29 cellular contexts compared by ENCODE assay signal in the genomic region with DNA sequence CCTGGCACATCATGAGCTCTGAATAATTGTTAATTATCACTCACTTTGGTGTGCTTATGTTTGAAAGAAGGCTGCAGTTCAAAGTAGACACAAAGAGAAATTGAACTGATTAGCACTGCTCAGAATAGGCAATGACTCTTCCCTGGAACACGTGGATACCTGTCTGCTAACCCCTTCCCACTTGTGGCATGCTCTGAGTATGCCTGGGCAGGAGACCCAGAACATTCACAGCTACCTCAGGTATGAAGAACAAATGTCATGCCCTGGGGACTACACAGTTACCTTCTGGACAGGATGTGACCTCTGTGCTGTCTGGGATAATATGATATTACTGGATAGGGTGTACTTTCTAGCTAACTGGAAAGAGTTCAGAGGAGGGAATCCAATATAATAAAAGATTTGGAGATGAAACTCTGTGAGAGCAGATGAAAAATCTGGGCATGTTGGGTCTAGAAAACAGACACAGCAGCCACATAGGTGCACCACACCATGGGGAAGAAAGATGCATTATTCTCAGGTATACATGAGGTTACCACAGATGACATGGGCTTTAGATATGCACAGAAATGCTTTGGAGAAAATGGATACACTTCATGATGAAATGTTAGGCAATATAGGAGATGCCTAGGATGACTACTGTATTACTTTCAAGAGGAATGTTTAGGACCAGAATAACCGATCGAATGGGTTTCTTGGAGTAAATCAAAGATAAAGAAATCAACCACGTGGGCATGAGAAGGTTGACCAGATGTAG.
DNase-seq lines count a peak whose midpoint lies in the region; ATAC-seq and TF ChIP-seq lines count a peak whose summit lies in the region.
"Had no signal": no experiment of that assay in that cellular context is flagged by ENCODE, and none has a peak within 500 bp of the region (broad histone marks: within the 10 kb centered on the region; RNA-seq: fewer than 3 reads in every experiment).

No MANE protein-coding gene starts in this region.

- H3K4me1 ChIP-seq in HEK293 (ENCODE audit: control insufficient read depth, insufficient read depth, low read length) (no peaks in the 10 kb centered on the region), adipocyte (ENCODE audit: control insufficient read depth, insufficient read depth, low read length) (peaks cover under 1% of the 10 kb centered on the region), mucosa of descending colon (ENCODE audit: low read depth) (no peaks in the 10 kb centered on the region)
- H3K4me1 ChIP-seq: A549, right atrium auricular region, SJCRH30 had no signal

- no peak overlapping the region for H3K27ac Mint-ChIP-seq in osteocyte (ENCODE audit: unreplicated experiment)
- H3K27ac Mint-ChIP-seq: activated B cell treated with CpG ODN at 0.5 μM for 24 hours; CD4-positive, alpha-beta T cell had no signal

- no peaks in the 10 kb centered on the region for H3K36me3 Mint-ChIP-seq in osteocyte (ENCODE audit: unreplicated experiment)
- H3K36me3 Mint-ChIP-seq: naive B cell had no signal

- peak; percentile 55 for DNase-seq in AG10803 (ENCODE audit: low read depth)
- DNase-seq in adipocyte (ENCODE audit: low read depth), result peak; percentile 39
- peak; percentile 43 for DNase-seq in fibroblast of peridontal ligament (ENCODE audit: extremely low read depth)
- no peak for DNase-seq in NCI-H1436 treated with DMSO at 0.1 percent for 48 hours (lab: John Stamatoyannopoulos, UW)
- DNase-seq in osteocyte (ENCODE audit: extremely low spot score, unreplicated experiment), result no peak
- no peak for DNase-seq in amniotic stem cell (lab: John Stamatoyannopoulos, UW)
- DNase-seq in mucosa of descending colon, result no peak
- DNase-seq: activated B cell treated with CpG ODN at 0.5 μM for 24 hours; activated CD4-positive, alpha-beta T cell treated with anti-CD3 and anti-CD28 coated beads, Interleukin-2, amount 50 U/mL, for 1 hour; activated effector memory CD4-positive, alpha-beta T cell treated with anti-CD3 and anti-CD28 coated beads, Interleukin-2, amount 50 U/mL, for 16 hours; activated T-cell treated with anti-CD3 and anti-CD28 coated beads, Interleukin-2, amount 50 U/mL, for 1 hour; CD4-positive, alpha-beta T cell; central memory CD4-positive, alpha-beta T cell; DND-41; Kasumi-1; kidney; left ventricle myocardium superior; MV-4-11; naive B cell; NCI-H1436; NCI-H748 treated with DMSO at 0.1 percent for 48 hours; posterior cingulate gyrus; SJCRH30; stimulated activated CD4-positive, alpha-beta T cell treated with anti-CD3 and anti-CD28 coated beads, Interleukin-1b, Interleukin-23, amount 100 ng/mL, for 48 hours; stimulated activated naive CD4-positive, alpha-beta T cell treated with Interleukin-2 at 50 U/mL for 16 hours; T1000 had no signal

- peaks cover 8% of the 10 kb centered on the region for H3K4me1 Mint-ChIP-seq in osteocyte (ENCODE audit: unreplicated experiment)
- H3K4me1 Mint-ChIP-seq: activated B cell treated with CpG ODN at 0.5 μM for 24 hours, naive B cell had no signal

- no peak for TF ChIP-seq CTCF in AG10803 (conservative IDR thresholded peaks at IDR 0.05; ENCODE audit: low read length)
- TF ChIP-seq CTCF in HEK293 (tag by site-specific recombination; IDR thresholded peaks at IDR 0.05), result no peak
- no peak for TF ChIP-seq CTCF in osteocyte (IDR thresholded peaks at IDR 0.05)
- no peak for TF ChIP-seq CTCF in mucosa of descending colon (IDR thresholded peaks at IDR 0.05)

- no peak for ATAC-seq in mucosa of descending colon
- ATAC-seq: A549, left ventricle myocardium superior had no signal

- H3K4me3 ChIP-seq in AG10803 (ENCODE audit: low read length) (no peak overlapping the region), HEK293 (ENCODE audit: low read depth, low read length) (no peak overlapping the region), adipocyte (ENCODE audit: low read length) (no peak overlapping the region), mucosa of descending colon (no peak overlapping the region)
- H3K4me3 ChIP-seq: A549, right atrium auricular region, SJCRH30 had no signal

- POLR2A ChIA-PET in HEK293 (lab: Yijun Ruan, JAX), result no interaction called here

- no peaks in the 10 kb centered on the region for H3K27me3 ChIP-seq in adipocyte (replicated peaks; ENCODE audit: control insufficient read depth, insufficient read depth, low read length)
- H3K27me3 ChIP-seq: right atrium auricular region, SJCRH30 had no signal

- H3K9me3 ChIP-seq in HEK293 (ENCODE audit: control insufficient read depth, insufficient read depth, low read depth, low read length) (no peaks in the 10 kb centered on the region), adipocyte (ENCODE audit: control insufficient read depth, low read length) (no peaks in the 10 kb centered on the region), mucosa of descending colon (no peaks in the 10 kb centered on the region)
- H3K9me3 ChIP-seq: A549, right atrium auricular region, SJCRH30 had no signal

- no peak overlapping the region for H3K4me3 Mint-ChIP-seq in osteocyte (ENCODE audit: unreplicated experiment)
- H3K4me3 Mint-ChIP-seq: activated B cell treated with CpG ODN at 0.5 μM for 24 hours; CD4-positive, alpha-beta T cell; naive B cell had no signal

- CTCF ChIA-PET in HEK293 (lab: Yijun Ruan, JAX), result interaction anchor here (0.5 to 2.3 kb wide), 2 partner anchors 47 to 496 kb away, joined by 4 to 8 read pairs; no protein-coding TSS in a partner anchor

- H3K9me3 Mint-ChIP-seq in osteocyte (ENCODE audit: unreplicated experiment), result no peaks in the 10 kb centered on the region
- H3K9me3 Mint-ChIP-seq: activated B cell treated with CpG ODN at 0.5 μM for 24 hours; CD4-positive, alpha-beta T cell had no signal

- no peak overlapping the region for H3K9ac ChIP-seq in adipocyte (ENCODE audit: low read length)

- intact Hi-C loops in mucosa of descending colon (cut with DNase I, micrococcal nuclease), result no loop called here

- H3K27ac ChIP-seq in HEK293 (ENCODE audit: extremely low read depth, low read depth, low read length), result no peak overlapping the region
- H3K27ac ChIP-seq: right atrium auricular region, SJCRH30 had no signal

- H3K27me3 Mint-ChIP-seq in osteocyte (ENCODE audit: unreplicated experiment), result peaks cover 15% of the 10 kb centered on the region
- H3K27me3 Mint-ChIP-seq: CD4-positive, alpha-beta T cell had no signal

- H3K36me3 ChIP-seq in HEK293 (ENCODE audit: control insufficient read depth in 2 of 2, insufficient read depth in 1 of 2, low read length in 2 of 2) (no peaks in the 10 kb centered on the region), adipocyte (ENCODE audit: control insufficient read depth, insufficient read depth, low read length, severe bottlenecking) (no peaks in the 10 kb centered on the region), mucosa of descending colon (ENCODE audit: low read depth) (no peaks in the 10 kb centered on the region)
- H3K36me3 ChIP-seq: right atrium auricular region, SJCRH30 had no signal

TF ChIP-seq in HEK293, 187 proteins besides CTCF, POLR2A, EP300 and RAD21:
- TF ChIP-seq ZNF707 (tag by site-specific recombination; IDR thresholded peaks at IDR 0.05) (no peak), SCRT2 (tag by site-specific recombination; IDR thresholded peaks at IDR 0.05) (peak; percentile 23; the same call in 1 of the 2 replicates), ZNF266 (tag by site-specific recombination; IDR thresholded peaks at IDR 0.05; ENCODE audit: low read depth) (no peak)

Comparison
In these comparisons a context has a peak if more than half of its experiments do, and no peak if none do; other contexts are left out.
1. DNase-seq: peak in AG10803 (single experiment), adipocyte (single experiment) and fibroblast of peridontal ligament (single experiment); none in NCI-H1436 treated with DMSO at 0.1 percent for 48 hours (single experiment), osteocyte (single experiment), amniotic stem cell (single experiment) and mucosa of descending colon (0 of 3).